ENCODE assay signal across 27 cellular contexts in the genomic region with DNA sequence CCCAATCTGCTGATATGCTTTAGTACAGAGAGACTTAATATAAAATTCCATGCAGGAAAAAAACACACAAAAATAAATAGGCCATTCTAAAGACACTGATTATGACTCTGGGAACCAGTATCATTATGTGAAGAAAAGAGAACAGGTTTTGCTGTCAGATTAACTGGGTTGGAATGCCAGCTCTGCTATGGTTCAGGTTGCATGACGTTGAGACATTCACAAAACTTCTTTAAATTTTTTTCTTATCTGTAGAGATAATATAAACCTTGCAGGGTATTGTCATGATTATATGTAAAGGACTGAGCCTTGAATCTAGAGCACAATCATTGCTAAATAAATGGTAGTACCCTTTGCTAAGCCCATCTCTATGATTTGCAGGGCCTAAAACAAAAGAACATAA.
"Had no signal": no experiment of that assay in that cellular context is flagged by ENCODE, and none has a peak within 500 bp of the region (broad histone marks: within the 10 kb centered on the region; RNA-seq: fewer than 3 reads in every experiment).

No MANE protein-coding gene starts in this region.

- ATAC-seq: stimulated activated effector memory CD8-positive, alpha-beta T cell treated with anti-CD3 and anti-CD28 coated beads, Interleukin-12 subunit alpha, Interleukin-12 subunit beta, amount 100 ng/mL, for 72 hours; stimulated activated memory B cell treated with anti-CD40 and anti-IgM and Interleukin-4, amounts not matched to agents 10 μg/mL and 1 μg/mL and 100 μg/mL, for 72 hours; stimulated activated naive B cell treated with anti-CD40 and anti-IgM and Interleukin-4, amounts not matched to agents 10 μg/mL and 1 μg/mL and 100 μg/mL, for 72 hours; stimulated activated naive CD8-positive, alpha-beta T cell treated with anti-CD3 and anti-CD28 coated beads, Interleukin-15, amount 100 ng/mL, for 72 hours; stimulated activated naive CD8-positive, alpha-beta T cell treated with anti-CD3 and anti-CD28 coated beads, Interleukin-15, Interleukin-2, amounts not matched to agents 100 U/mL and 50 U/mL, for 24 hours; upper lobe of right lung had no signal

- H3K4me3 ChIP-seq: stomach, suprapubic skin, testis, thoracic aorta, thyroid gland, tibial artery, tibial nerve, transverse colon, upper lobe of left lung, upper lobe of right lung, uterus, vagina had no signal

- H3K27ac ChIP-seq: stomach, suprapubic skin, testis, thoracic aorta, thyroid gland, tibial artery, tibial nerve, transverse colon, upper lobe of left lung, upper lobe of right lung, uterus, vagina had no signal

- H3K9me3 ChIP-seq: stomach, suprapubic skin, testis, thoracic aorta, thyroid gland, tibial artery, tibial nerve, transverse colon, upper lobe of left lung, upper lobe of right lung, uterus, vagina had no signal

- DNase-seq: stimulated activated CD4-positive, alpha-beta T cell treated with anti-CD3 and anti-CD28 coated beads, Interleukin-2, amount 100 ng/mL, for 48 hours; stimulated activated CD4-positive, alpha-beta T cell treated with anti-CD3 and anti-CD28 coated beads, Interleukin-4, amount 100 ng/mL, for 1 hour; stimulated activated CD4-positive, alpha-beta T cell treated with anti-CD3 and anti-CD28 coated beads, Interleukin-4, amount 100 ng/mL, for 24 hours; stimulated activated CD4-positive, alpha-beta T cell treated with anti-CD3 and anti-CD28 coated beads, Interleukin-4, amount 100 ng/mL, for 4 hours; stimulated activated CD8-positive, alpha-beta memory T cell treated with anti-CD3 and anti-CD28 coated beads, Interleukin-4, amount 100 ng/mL, for 48 hours; stimulated activated naive B cell treated with anti-CD40 and anti-IgM and Interleukin-4, amounts not matched to agents 10 μg/mL and 1 μg/mL and 100 μg/mL, for 72 hours; stimulated activated naive CD4-positive, alpha-beta T cell; stimulated activated naive CD4-positive, alpha-beta T cell treated with Interleukin-2 at 50 U/mL for 16 hours; stimulated activated naive CD8-positive, alpha-beta T cell treated with anti-CD3 and anti-CD28 coated beads, Interleukin-15, amount 100 ng/mL, for 72 hours; stimulated activated naive CD8-positive, alpha-beta T cell treated with anti-CD3 and anti-CD28 coated beads, Interleukin-15, Interleukin-2, amounts not matched to agents 100 U/mL and 50 U/mL, for 24 hours; stomach; substantia nigra; testis; thyroid gland; tibial artery; transverse colon; upper lobe of left lung; upper lobe of right lung; uterus had no signal

- H3K4me1 ChIP-seq: stomach, suprapubic skin, testis, thyroid gland, tibial artery, tibial nerve, transverse colon, upper lobe of left lung, upper lobe of right lung, uterus, vagina had no signal

- H3K36me3 ChIP-seq: stomach, suprapubic skin, thoracic aorta, thyroid gland, tibial artery, tibial nerve, transverse colon, upper lobe of left lung, upper lobe of right lung, uterus, vagina had no signal

- H3K36me3 Mint-ChIP-seq: stimulated activated effector memory CD8-positive, alpha-beta T cell treated with anti-CD3 and anti-CD28 coated beads, Interleukin-12 subunit alpha, Interleukin-12 subunit beta, amount 100 ng/mL, for 72 hours; stimulated activated memory B cell treated with anti-CD40 and anti-IgM and Interleukin-4, amounts not matched to agents 10 μg/mL and 1 μg/mL and 100 μg/mL, for 72 hours; stimulated activated naive B cell treated with anti-CD40 and anti-IgM and Interleukin-4, amounts not matched to agents 10 μg/mL and 1 μg/mL and 100 μg/mL, for 72 hours; type B pancreatic cell had no signal

- H3K27ac Mint-ChIP-seq: stimulated activated effector memory CD8-positive, alpha-beta T cell treated with anti-CD3 and anti-CD28 coated beads, Interleukin-12 subunit alpha, Interleukin-12 subunit beta, amount 100 ng/mL, for 72 hours; stimulated activated memory B cell treated with anti-CD40 and anti-IgM and Interleukin-4, amounts not matched to agents 10 μg/mL and 1 μg/mL and 100 μg/mL, for 72 hours; stimulated activated naive B cell treated with anti-CD40 and anti-IgM and Interleukin-4, amounts not matched to agents 10 μg/mL and 1 μg/mL and 100 μg/mL, for 72 hours; stimulated activated naive CD8-positive, alpha-beta T cell treated with anti-CD3 and anti-CD28 coated beads, Interleukin-15, amount 100 ng/mL, for 72 hours; stimulated activated naive CD8-positive, alpha-beta T cell treated with anti-CD3 and anti-CD28 coated beads, Interleukin-15, Interleukin-2, amounts not matched to agents 100 ng/mL and 50 ng/mL, for 24 hours; type B pancreatic cell had no signal

- H3K27me3 Mint-ChIP-seq: stimulated activated memory B cell treated with anti-CD40 and anti-IgM and Interleukin-4, amounts not matched to agents 10 μg/mL and 1 μg/mL and 100 μg/mL, for 72 hours; stimulated activated naive B cell treated with anti-CD40 and anti-IgM and Interleukin-4, amounts not matched to agents 10 μg/mL and 1 μg/mL and 100 μg/mL, for 72 hours; stimulated activated naive CD8-positive, alpha-beta T cell treated with anti-CD3 and anti-CD28 coated beads, Interleukin-15, amount 100 ng/mL, for 72 hours; stimulated activated naive CD8-positive, alpha-beta T cell treated with anti-CD3 and anti-CD28 coated beads, Interleukin-15, Interleukin-2, amounts not matched to agents 100 ng/mL and 50 ng/mL, for 24 hours had no signal

- H3K4me3 Mint-ChIP-seq: stimulated activated effector memory CD8-positive, alpha-beta T cell treated with anti-CD3 and anti-CD28 coated beads, Interleukin-12 subunit alpha, Interleukin-12 subunit beta, amount 100 ng/mL, for 72 hours; stimulated activated memory B cell treated with anti-CD40 and anti-IgM and Interleukin-4, amounts not matched to agents 10 μg/mL and 1 μg/mL and 100 μg/mL, for 72 hours; stimulated activated naive B cell treated with anti-CD40 and anti-IgM and Interleukin-4, amounts not matched to agents 10 μg/mL and 1 μg/mL and 100 μg/mL, for 72 hours; stimulated activated naive CD8-positive, alpha-beta T cell treated with anti-CD3 and anti-CD28 coated beads, Interleukin-15, amount 100 ng/mL, for 72 hours; stimulated activated naive CD8-positive, alpha-beta T cell treated with anti-CD3 and anti-CD28 coated beads, Interleukin-15, Interleukin-2, amounts not matched to agents 100 ng/mL and 50 ng/mL, for 24 hours; type B pancreatic cell had no signal

- H3K27me3 ChIP-seq: stomach, suprapubic skin, testis, thyroid gland, tibial artery, tibial nerve, transverse colon, upper lobe of left lung, upper lobe of right lung, uterus, vagina had no signal

- H3K9me3 Mint-ChIP-seq: stimulated activated effector memory CD8-positive, alpha-beta T cell treated with anti-CD3 and anti-CD28 coated beads, Interleukin-12 subunit alpha, Interleukin-12 subunit beta, amount 100 ng/mL, for 72 hours; stimulated activated naive CD8-positive, alpha-beta T cell treated with anti-CD3 and anti-CD28 coated beads, Interleukin-15, Interleukin-2, amounts not matched to agents 100 ng/mL and 50 ng/mL, for 24 hours had no signal

- H3K4me1 Mint-ChIP-seq: stimulated activated effector memory CD8-positive, alpha-beta T cell treated with anti-CD3 and anti-CD28 coated beads, Interleukin-12 subunit alpha, Interleukin-12 subunit beta, amount 100 ng/mL, for 72 hours; stimulated activated memory B cell treated with anti-CD40 and anti-IgM and Interleukin-4, amounts not matched to agents 10 μg/mL and 1 μg/mL and 100 μg/mL, for 72 hours; stimulated activated naive B cell treated with anti-CD40 and anti-IgM and Interleukin-4, amounts not matched to agents 10 μg/mL and 1 μg/mL and 100 μg/mL, for 72 hours; stimulated activated naive CD8-positive, alpha-beta T cell treated with anti-CD3 and anti-CD28 coated beads, Interleukin-15, amount 100 ng/mL, for 72 hours had no signal
